In the genomic region with DNA sequence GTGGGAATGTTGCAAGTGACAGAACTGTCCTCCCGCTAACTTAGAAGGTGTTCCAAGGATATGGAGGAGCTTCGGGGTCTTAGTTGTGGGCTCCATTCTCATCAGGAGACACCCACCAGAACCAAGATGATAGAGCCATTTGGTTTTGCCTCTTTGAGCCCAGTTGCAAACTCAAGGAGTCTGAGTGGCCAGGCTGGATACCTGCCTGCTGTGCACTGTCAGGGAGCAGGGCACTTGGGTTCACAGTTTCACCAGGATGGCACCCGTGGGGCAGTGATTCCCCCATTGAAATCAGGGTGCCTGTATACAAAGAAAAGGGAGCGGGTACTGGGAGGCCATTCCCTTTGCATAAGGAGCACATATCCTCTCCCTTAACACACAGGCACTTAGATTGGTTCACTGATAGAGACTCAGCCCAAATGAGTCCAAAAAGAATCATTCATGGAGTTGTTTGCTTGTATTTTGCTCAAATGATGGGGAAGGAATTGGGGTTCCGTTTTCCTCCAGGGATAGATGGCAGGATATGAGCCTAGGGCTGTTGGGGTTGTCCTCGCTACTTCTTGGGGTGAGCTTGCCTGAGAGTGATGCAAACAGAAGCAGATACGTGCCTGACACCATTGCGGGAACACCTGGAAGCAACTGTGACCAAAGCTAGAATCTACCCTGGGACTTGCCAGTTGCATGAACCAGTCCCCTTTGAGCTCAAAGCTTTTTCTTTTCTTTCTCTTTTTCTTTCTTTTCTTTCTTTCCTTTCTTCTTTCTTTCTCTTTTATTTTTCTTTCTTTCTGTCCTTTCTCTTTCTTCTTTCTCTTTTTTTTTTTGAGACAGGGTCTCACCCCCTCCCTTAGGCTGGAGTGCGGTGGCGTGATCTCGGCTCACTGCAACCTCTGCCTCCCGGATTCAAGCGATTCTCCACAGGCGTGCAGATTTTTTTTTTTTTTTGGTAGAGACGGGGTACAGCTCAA, we compare ENCODE assay signal across 8 cellular contexts. TPM values are rescaled to one million over a fixed set of nuclear protein-coding genes. Genes with fewer than 3 reads are reported as not detected.
DNase-seq lines count a peak whose midpoint lies in the region; ATAC-seq lines count a peak whose summit lies in the region.

No MANE protein-coding gene starts in this region.

- ATAC-seq in activated T-cell treated with anti-CD3 and anti-CD28 coated beads, Interleukin-2, amount 50 U/mL, for 72 hours (replicated peaks in 1 of 2), result no peak
- no peak for ATAC-seq in natural killer cell treated with Interleukin-12 subunit alpha and Interleukin-12 subunit beta and Interleukin-15 and Interleukin-18, amount 100 ng/mL, for 72 hours
- no peak for ATAC-seq in HG03521 (IDR thresholded peaks at IDR 0.05; ENCODE audit: unreplicated experiment)

- peak overlapping the region; percentile 80; the same call in 1 of the 2 replicates for H3K4me3 ChIP-seq in HUES48 (ENCODE audit: low read depth, low read length)

- H3K27ac Mint-ChIP-seq in activated T-cell treated with anti-CD3 and anti-CD28 coated beads, Interleukin-2, amount 50 U/mL, for 72 hours, result peak overlapping the region; percentile 97
- peak overlapping the region in 1 of 2 donors; percentile 45 for H3K27ac Mint-ChIP-seq in natural killer cell treated with Interleukin-12 subunit alpha and Interleukin-12 subunit beta and Interleukin-15 and Interleukin-18, amount 100 ng/mL, for 72 hours

- H3K9me3 ChIP-seq in HUES48 (ENCODE audit: control insufficient read depth, insufficient read depth, low read length), result no peaks in the 10 kb centered on the region

- H3K4me1 ChIP-seq in HUES48 (ENCODE audit: control insufficient read depth, insufficient read depth, low read length), result peaks cover 24% of the 10 kb centered on the region

- peaks cover 2% of the 10 kb centered on the region in 2 donors for H3K36me3 Mint-ChIP-seq in activated T-cell treated with anti-CD3 and anti-CD28 coated beads, Interleukin-2, amount 50 U/mL, for 72 hours (ENCODE audit: insufficient read depth in 2 of 2)
- no peaks in the 10 kb centered on the region for H3K36me3 Mint-ChIP-seq in natural killer cell treated with Interleukin-12 subunit alpha and Interleukin-12 subunit beta and Interleukin-15 and Interleukin-18, amount 100 ng/mL, for 72 hours

- DNase-seq in DMS53 treated with DMSO at 0.1 percent for 48 hours (lab: John Stamatoyannopoulos, UW; ENCODE audit: unreplicated experiment) (peak; percentile 8), cerebellum (ENCODE audit: low spot score) (no peak), cerebellar cortex (ENCODE audit: low spot score) (no peak), occipital lobe (lab: John Stamatoyannopoulos, UW) (no peak)
- no peak for DNase-seq in activated T-cell treated with anti-CD3 and anti-CD28 coated beads, Interleukin-2, amount 50 U/mL, for 72 hours
- no peak for DNase-seq in natural killer cell treated with Interleukin-12 subunit alpha and Interleukin-12 subunit beta and Interleukin-15 and Interleukin-18, amount 100 ng/mL, for 72 hours (ENCODE audit: low spot score)

- H3K4me1 Mint-ChIP-seq in activated T-cell treated with anti-CD3 and anti-CD28 coated beads, Interleukin-2, amount 50 U/mL, for 72 hours (ENCODE audit: low read depth), result peaks cover 60% of the 10 kb centered on the region
- H3K4me1 Mint-ChIP-seq in natural killer cell treated with Interleukin-12 subunit alpha and Interleukin-12 subunit beta and Interleukin-15 and Interleukin-18, amount 100 ng/mL, for 72 hours (ENCODE audit: low read depth in 2 of 2), result peaks cover 28 to 30% of the 10 kb centered on the region in 2 donors

- peaks cover 5% of the 10 kb centered on the region; the same call in 1 of the 2 replicates for H3K36me3 ChIP-seq in HUES48 (ENCODE audit: control insufficient read depth, insufficient read depth, low read length)

- H3K27me3 ChIP-seq in HUES48 (ENCODE audit: control insufficient read depth, insufficient read depth, low read length), result peaks cover 16% of the 10 kb centered on the region

- no peaks in the 10 kb centered on the region for H3K27me3 Mint-ChIP-seq in activated T-cell treated with anti-CD3 and anti-CD28 coated beads, Interleukin-2, amount 50 U/mL, for 72 hours (ENCODE audit: low read depth)
- H3K27me3 Mint-ChIP-seq in natural killer cell treated with Interleukin-12 subunit alpha and Interleukin-12 subunit beta and Interleukin-15 and Interleukin-18, amount 100 ng/mL, for 72 hours, result peaks cover 0 to 3% of the 10 kb centered on the region in 2 donors

- H3K27ac ChIP-seq in HUES48 (ENCODE audit: low read depth, low read length), result no peak overlapping the region

- H3K9me3 Mint-ChIP-seq in activated T-cell treated with anti-CD3 and anti-CD28 coated beads, Interleukin-2, amount 50 U/mL, for 72 hours, result no peaks in the 10 kb centered on the region
- no peaks in the 10 kb centered on the region for H3K9me3 Mint-ChIP-seq in natural killer cell treated with Interleukin-12 subunit alpha and Interleukin-12 subunit beta and Interleukin-15 and Interleukin-18, amount 100 ng/mL, for 72 hours

- H3K4me3 Mint-ChIP-seq in activated T-cell treated with anti-CD3 and anti-CD28 coated beads, Interleukin-2, amount 50 U/mL, for 72 hours, result peak overlapping the region; percentile 81 to 95
- H3K4me3 Mint-ChIP-seq in natural killer cell treated with Interleukin-12 subunit alpha and Interleukin-12 subunit beta and Interleukin-15 and Interleukin-18, amount 100 ng/mL, for 72 hours, result peak overlapping the region; percentile 64

- no peak overlapping the region for H3K9ac ChIP-seq in HUES48 (ENCODE audit: low read depth, low read length)

RNA-seq across cellular contexts. Expression of a gene that starts 1.3 kb away (rescaled TPM):
- total RNA-seq in activated T-cell treated with anti-CD3 and anti-CD28 coated beads, Interleukin-2, amount 50 U/mL, for 72 hours, result 10 to 100 TPM; 12.1 to 16.0 TPM
- total RNA-seq in natural killer cell treated with Interleukin-12 subunit alpha and Interleukin-12 subunit beta and Interleukin-15 and Interleukin-18, amount 100 ng/mL, for 72 hours, result 1 to 10 TPM in 1 of 2 donors, under 1 TPM in 1; 0.83 to 2.6 TPM
- total RNA-seq in cerebellum (5.9 TPM), occipital lobe (11.7 TPM)

RNA-seq across cellular contexts. Expression of a gene that starts 18.9 kb away (rescaled TPM):
- 100 to 1,000 TPM; 133 to 135 TPM for total RNA-seq in activated T-cell treated with anti-CD3 and anti-CD28 coated beads, Interleukin-2, amount 50 U/mL, for 72 hours
- 100 to 1,000 TPM in 1 of 2 donors, 10 to 100 TPM in 1; 58.1 to 113 TPM for total RNA-seq in natural killer cell treated with Interleukin-12 subunit alpha and Interleukin-12 subunit beta and Interleukin-15 and Interleukin-18, amount 100 ng/mL, for 72 hours
- total RNA-seq in cerebellum (16.2 TPM), occipital lobe (14.0 TPM)

RNA-seq across cellular contexts. Expression of a gene that starts 28.1 kb away (rescaled TPM):
- 10 to 100 TPM; 69.5 to 98.8 TPM for total RNA-seq in activated T-cell treated with anti-CD3 and anti-CD28 coated beads, Interleukin-2, amount 50 U/mL, for 72 hours
- total RNA-seq in natural killer cell treated with Interleukin-12 subunit alpha and Interleukin-12 subunit beta and Interleukin-15 and Interleukin-18, amount 100 ng/mL, for 72 hours, result 10 to 100 TPM in 1 of 2 donors, 1 to 10 TPM in 1; 7.1 to 13.3 TPM
- 139 TPM for total RNA-seq in cerebellum
- total RNA-seq in occipital lobe, result 170 TPM

RNA-seq across cellular contexts. Expression of a gene that starts 36.0 kb away (rescaled TPM):
- total RNA-seq in activated T-cell treated with anti-CD3 and anti-CD28 coated beads, Interleukin-2, amount 50 U/mL, for 72 hours, result 1 to 10 TPM; 6.5 to 6.7 TPM
- under 1 TPM in 1 of 2 donors, not detected in 1; 0.45 TPM for total RNA-seq in natural killer cell treated with Interleukin-12 subunit alpha and Interleukin-12 subunit beta and Interleukin-15 and Interleukin-18, amount 100 ng/mL, for 72 hours
- 3.3 TPM for total RNA-seq in cerebellum
- 3.9 TPM for total RNA-seq in occipital lobe

RNA-seq across cellular contexts. Expression of a gene that starts 44.9 kb away (rescaled TPM):
- not detected for total RNA-seq in activated T-cell treated with anti-CD3 and anti-CD28 coated beads, Interleukin-2, amount 50 U/mL, for 72 hours
- total RNA-seq in natural killer cell treated with Interleukin-12 subunit alpha and Interleukin-12 subunit beta and Interleukin-15 and Interleukin-18, amount 100 ng/mL, for 72 hours, result not detected
- total RNA-seq in cerebellum (not detected), occipital lobe (not detected)
